Comparison of ENCODE assay signal across 8 cellular contexts in genomic region chr16:641326-642188, GRCh38. TPM values are rescaled to one million over a fixed set of nuclear protein-coding genes. Genes with fewer than 3 reads are reported as not detected.
DNase-seq lines count a peak whose midpoint lies in the region; TF ChIP-seq lines count a peak whose summit lies in the region.

Gene MCRIP2, plus strand, starts transcription at chr16:641828. Its CDS starts 164 bp downstream, at chr16:641992.

- no peak for TF ChIP-seq CTCF in NB4 (IDR thresholded peaks at IDR 0.05; ENCODE audit: low read depth, low read length)

- intact Hi-C loops in T-helper 2 cell treated with Interferon-gamma antibody and Interleukin-4, amounts not matched to agents 100 ng/mL and 5 ng/mL, for 36 hours (cut with micrococcal nuclease), result no loop called here

- DNase-seq in Daoy (ENCODE audit: low read depth) (peak; percentile 81), GOT3 (lab: John Stamatoyannopoulos, UW) (peak; percentile 29), NB4 (ENCODE audit: low read depth) (peak; percentile 90), astrocyte of the hippocampus (ENCODE audit: low read depth, low spot score) (peak; percentile 86), hippocampal formation (lab: John Stamatoyannopoulos, UW) (peak; percentile 71 to 72), retina (peak; percentile 86), cortex of kidney (lab: John Stamatoyannopoulos, UW) (no peak)

- TF ChIP-seq POLR2A in NB4 (IDR thresholded peaks at IDR 0.05; ENCODE audit: extremely low read depth, insufficient read length), result peak; percentile 74

- peak within 1 kb of the TSS; percentile 71 for H3K4me3 ChIP-seq in NB4 (ENCODE audit: low read depth, low read length)

RNA-seq across cellular contexts. Expression of gene MCRIP2, which starts in this region (rescaled TPM):
- 39.1 and 39.2 TPM in 2 replicates for total RNA-seq in Daoy (2014; rRNA removed; shearing (Covaris generic))
- total RNA-seq in T-helper 2 cell treated with Interferon-gamma antibody and Interleukin-4, amounts not matched to agents 100 ng/mL and 5 ng/mL, for 36 hours, result 24.5 and 32.0 TPM in 2 replicates
